In genomic region chr7:100433592-100434296, GRCh38 we compare ENCODE assay signal across 1 cellular context.
TF ChIP-seq lines count a peak whose summit lies in the region.

No MANE protein-coding gene starts in this region.

TF ChIP-seq in H1, 55 proteins besides CTCF, POLR2A, EP300 and RAD21:
- TF ChIP-seq CBX8 (IDR thresholded peaks at IDR 0.05; ENCODE audit: borderline replicate concordance, low read depth, low read length) (no peak), POLR2AphosphoS5 (IDR thresholded peaks at IDR 0.05; ENCODE audit: low read depth, low read length) (peak; percentile 27; the same call in 1 of the 2 replicates), CREB1 (IDR thresholded peaks at IDR 0.05) (no peak), ATF2 (IDR thresholded peaks at IDR 0.05; ENCODE audit: low read length) (no peak), CHD1 (IDR thresholded peaks at IDR 0.05; ENCODE audit: low read depth, low read length) (no peak), HDAC2 (IDR thresholded peaks at IDR 0.05; ENCODE audit: borderline replicate concordance in 1 of 2, low read depth in 2 of 2, low read length in 2 of 2) (no peak)
